In genomic region chr17:21043296-21044232, GRCh38 we compare ENCODE assay signal across 8 cellular contexts. TPM values are rescaled to one million over a fixed set of nuclear protein-coding genes. Genes with fewer than 3 reads are reported as not detected.
DNase-seq lines count a peak whose midpoint lies in the region; ATAC-seq and TF ChIP-seq lines count a peak whose summit lies in the region.

No MANE protein-coding gene starts in this region.

- no peaks in the 10 kb centered on the region for H3K36me3 ChIP-seq in lung (ENCODE audit: control insufficient read depth in 2 of 2, insufficient read depth in 2 of 2, low read length in 2 of 2)

- H3K27ac Mint-ChIP-seq in activated CD4-positive, alpha-beta T cell treated with anti-CD3 and anti-CD28 coated beads for 36 hours: peak overlapping the region; percentile 95

- no peaks in the 10 kb centered on the region for H3K9me3 ChIP-seq in lung (ENCODE audit: control insufficient read depth in 2 of 2, insufficient read depth in 1 of 2, low read length in 1 of 2)

- no peaks in the 10 kb centered on the region for H3K27me3 Mint-ChIP-seq in activated CD4-positive, alpha-beta T cell treated with anti-CD3 and anti-CD28 coated beads for 36 hours

- TF ChIP-seq CTCF in AG10803 (conservative IDR thresholded peaks at IDR 0.05; ENCODE audit: low read length) (peak; percentile 69), lung (IDR thresholded peaks at IDR 0.05; ENCODE audit: control extremely low read depth, extremely low read depth) (peak; percentile 53)

- H3K4me3 Mint-ChIP-seq in activated CD4-positive, alpha-beta T cell treated with anti-CD3 and anti-CD28 coated beads for 36 hours: peak overlapping the region; percentile 76

- no peaks in the 10 kb centered on the region for H3K9me3 Mint-ChIP-seq in activated CD4-positive, alpha-beta T cell treated with anti-CD3 and anti-CD28 coated beads for 36 hours (ENCODE audit: low read depth)

- peaks cover 0 to 2% of the 10 kb centered on the region in 2 donors for H3K4me1 ChIP-seq in lung (ENCODE audit: control insufficient read depth in 2 of 2, insufficient read depth in 2 of 2, low read length in 2 of 2)

- H3K4me1 Mint-ChIP-seq in activated CD4-positive, alpha-beta T cell treated with anti-CD3 and anti-CD28 coated beads for 36 hours: peaks cover 21% of the 10 kb centered on the region

- H3K36me3 Mint-ChIP-seq in activated CD4-positive, alpha-beta T cell treated with anti-CD3 and anti-CD28 coated beads for 36 hours (ENCODE audit: low read depth): peaks cover 17% of the 10 kb centered on the region

- DNase-seq in AG10803 (ENCODE audit: low read depth) (peak; percentile 99), NCI-H345 (lab: John Stamatoyannopoulos, UW) (peak; percentile 96), dedifferentiated amniotic fluid mesenchymal stem cell (ENCODE audit: extremely low spot score) (peak; percentile 99), lung (ENCODE audit: low spot score) (peak; percentile 98)
- peak; percentile 99 for DNase-seq in activated CD4-positive, alpha-beta T cell treated with anti-CD3 and anti-CD28 coated beads for 36 hours
- DNase-seq in stimulated activated CD4-positive, alpha-beta T cell treated with anti-CD3 and anti-CD28 coated beads, TNF-alpha, amount 100 ng/mL, for 4 hours (ENCODE audit: low read depth in 3 of 3): peak; percentile 86 to 93 (median 91)

- H3K27me3 ChIP-seq in lung (ENCODE audit: control insufficient read depth, insufficient read depth): no peaks in the 10 kb centered on the region

- peak overlapping the region; percentile 97 to 98 for H3K27ac ChIP-seq in lung (ENCODE audit: low read depth in 1 of 2, low read length in 1 of 2)

- POLR2A ChIA-PET in activated CD4-positive, alpha-beta T cell treated with anti-CD3 and anti-CD28 coated beads for 36 hours (lab: Charles Lee): interaction anchor here (0.5 to 2.1 kb wide), 13 partner anchors 9 to 1110 kb away, joined by 3 to 16 read pairs (median 3); no protein-coding TSS in a partner anchor

- peak overlapping the region; percentile 70 for H3K4me3 ChIP-seq in AG10803 (ENCODE audit: low read length)
- peak overlapping the region; percentile 76 for H3K4me3 ChIP-seq in lung

- intact Hi-C loops in activated CD4-positive, alpha-beta T cell treated with anti-CD3 and anti-CD28 coated beads for 36 hours (cut with DNase I, micrococcal nuclease): loop anchor here (1.0 to 5.0 kb wide), 11 partner anchors 9 to 1067 kb away; partner anchors contain the start of genes AKAP10 (in 1 of the 2), DHRS7B (in 1 of the 2) and TMEM11 (in 1 of the 2)

- ATAC-seq in GM18909 (IDR thresholded peaks at IDR 0.05; ENCODE audit: poor library complexity, unreplicated experiment) (peak; percentile 83), HG03159 (IDR thresholded peaks at IDR 0.05; ENCODE audit: unreplicated experiment) (peak; percentile 86), lung (ENCODE audit: insufficient read depth, low FRiP score) (peak; percentile 83)
- peak; percentile 88 for ATAC-seq in activated CD4-positive, alpha-beta T cell treated with anti-CD3 and anti-CD28 coated beads for 36 hours

- 3 to 4% methylated on average over 47 to 49 of the region's 50 CpGs for WGBS in lung, 2 donors

- CTCF ChIA-PET in activated CD4-positive, alpha-beta T cell treated with anti-CD3 and anti-CD28 coated beads for 36 hours (lab: Charles Lee): interaction anchor here (0.6 to 2.4 kb wide), 19 partner anchors 9 to 233 kb away, joined by 3 to 26 read pairs (median 4); no protein-coding TSS in a partner anchor

RNA-seq across cellular contexts. Expression of gene USP22, which starts 0.8 kb away (rescaled TPM):
- 100 to 1,000 TPM; 148 to 173 TPM for total RNA-seq in activated CD4-positive, alpha-beta T cell treated with anti-CD3 and anti-CD28 coated beads for 36 hours
- 100 to 1,000 TPM; 169 to 180 TPM for total RNA-seq in lung
- polyA plus RNA-seq in lung: 10 to 100 TPM; 33.3 to 55.8 TPM

Comparison
In these comparisons a context has a peak if more than half of its experiments do, and no peak if none do; other contexts are left out.
1. Peak in every context shown above with its lines: DNase-seq, ATAC-seq, H3K4me3 ChIP-seq and H3K27ac ChIP-seq.